In genomic region chr3:108031893-108032292, GRCh38 we compare ENCODE assay signal across 22 cellular contexts. TPM values are rescaled to one million over a fixed set of nuclear protein-coding genes. Genes with fewer than 3 reads are reported as not detected.
A peak's percentile ranks its signal among the peaks of the same experiment; 100 is the strongest.
DNase-seq lines count a peak whose midpoint lies in the region; ATAC-seq, FAIRE-seq and TF ChIP-seq lines count a peak whose summit lies in the region.
"Had no signal": no experiment of that assay in that cellular context is flagged by ENCODE, and none has a peak within 500 bp of the region (broad histone marks: within the 10 kb centered on the region; RNA-seq: fewer than 3 reads in every experiment).

No MANE protein-coding gene starts in this region.

- no peaks in the 10 kb centered on the region for H3K9me3 Mint-ChIP-seq in HFFc6
- H3K9me3 Mint-ChIP-seq in glutamatergic neuron (ENCODE audit: unreplicated experiment), result peaks cover under 1% of the 10 kb centered on the region
- H3K9me3 Mint-ChIP-seq in naive thymus-derived CD8-positive, alpha-beta T cell, result peaks cover 0 to 12% (median 1%) of the 10 kb centered on the region in 9 donors
- H3K9me3 Mint-ChIP-seq: memory B cell, natural killer cell had no signal

- in situ Hi-C loops in K562 (cut with MboI), result no loop called here

- WGBS in K562 (ENCODE audit: insufficient coverage, low coverage, missing lambda C conversion rate), result 5% methylated on average over 2 of the region's 2 CpGs

- H3K27ac Mint-ChIP-seq in HFFc6, result no peak overlapping the region
- H3K27ac Mint-ChIP-seq in glutamatergic neuron (ENCODE audit: unreplicated experiment), result no peak overlapping the region
- H3K27ac Mint-ChIP-seq in naive thymus-derived CD8-positive, alpha-beta T cell, result peak overlapping the region in 1 of 10 donors; percentile 22
- H3K27ac Mint-ChIP-seq: activated CD4-positive, alpha-beta memory T cell treated with anti-CD3 and anti-CD28 coated beads for 36 hours; activated naive CD4-positive, alpha-beta T cell treated with anti-CD3 and anti-CD28 coated beads, Interleukin-2, amount 10 ng/mL, durations not matched to agents 7 days and 5 days; H9; memory B cell had no signal

- no peak overlapping the region for H2AFZ ChIP-seq in K562 (ENCODE audit: low read depth, low read length)
- H2AFZ ChIP-seq: parathyroid adenoma had no signal

- no peaks in the 10 kb centered on the region for H3K27me3 ChIP-seq in K562 (ENCODE audit: control insufficient read depth in 2 of 2, insufficient read depth in 2 of 2, low read length in 2 of 2)
- H3K27me3 ChIP-seq: upper lobe of right lung had no signal

- TF ChIP-seq RAD21 in K562 (CRISPR knock-in tag; conservative IDR thresholded peaks at IDR 0.05 in 1 of 2, IDR thresholded peaks at IDR 0.05 in 1 of 2), result no peak

- H4K20me1 ChIP-seq in K562 (replicated peaks; ENCODE audit: control insufficient read depth, insufficient read depth, low read length), result no peaks in the 10 kb centered on the region

- no peak for ATAC-seq in K562
- ATAC-seq in naive thymus-derived CD8-positive, alpha-beta T cell, result no peak
- ATAC-seq: natural killer cell, upper lobe of right lung had no signal

- TF ChIP-seq CTCF in HFFc6 (IDR thresholded peaks at IDR 0.05) (no peak), K562 (IDR thresholded peaks at IDR 0.05 in 2 of 3, conservative IDR thresholded peaks at IDR 0.05 in 1 of 3; ENCODE audit: insufficient read depth in 2 of 3, low read depth in 1 of 3, low read length in 3 of 3) (no peak), glutamatergic neuron (IDR thresholded peaks at IDR 0.05; ENCODE audit: partially characterized antibody, unreplicated experiment) (no peak)

- DNase-seq in EL (peak; percentile 13), HFFc6 (peak; percentile 6), K562 (ENCODE audit: extremely low read depth in 1 of 4, low spot score in 3 of 4) (no peak), kidney tubule cell (ENCODE audit: low spot score) (peak; percentile 61), glutamatergic neuron (no peak), erythroblast (lab: John Stamatoyannopoulos, UW) (no peak), 8988T (no peak)
- DNase-seq in naive thymus-derived CD8-positive, alpha-beta T cell, result no peak
- DNase-seq: activated CD4-positive, alpha-beta memory T cell treated with anti-CD3 and anti-CD28 coated beads for 36 hours; activated naive CD4-positive, alpha-beta T cell treated with anti-CD3 and anti-CD28 coated beads, Interleukin-2, amount 10 ng/mL, durations not matched to agents 7 days and 5 days; GDM1; H9; KG1; kidney; natural killer cell; NCI-H2029; stimulated activated CD4-positive, alpha-beta T cell treated with anti-CD3 and anti-CD28 coated beads, Interleukin-4, amount 100 ng/mL, for 1 hour; upper lobe of right lung had no signal

- no peak overlapping the region for H3K9ac ChIP-seq in K562 (ENCODE audit: insufficient read depth in 1 of 2, low read depth in 2 of 2, low read length in 2 of 2)
- H3K9ac ChIP-seq: parathyroid adenoma had no signal

- H3K9me1 ChIP-seq in K562 (ENCODE audit: control insufficient read depth, insufficient read depth, low read length), result no peaks in the 10 kb centered on the region

- CTCF ChIA-PET in K562 (lab: Yijun Ruan, JAX; ENCODE audit: low intra/inter-chr PET ratio), result no interaction called here

- POLR2A ChIA-PET in K562 (lab: Yijun Ruan, JAX), result no interaction called here
- POLR2A ChIA-PET in naive thymus-derived CD8-positive, alpha-beta T cell (lab: Charles Lee), result interaction anchor here (0.5 to 0.7 kb wide), 2 partner anchors 87 to 337 kb away, joined by 3 to 8 read pairs; no protein-coding TSS in a partner anchor

- H3K4me3 Mint-ChIP-seq in HFFc6, result no peak overlapping the region
- H3K4me3 Mint-ChIP-seq in glutamatergic neuron (ENCODE audit: unreplicated experiment), result no peak overlapping the region
- H3K4me3 Mint-ChIP-seq in naive thymus-derived CD8-positive, alpha-beta T cell, result no peak overlapping the region
- H3K4me3 Mint-ChIP-seq: activated CD4-positive, alpha-beta memory T cell treated with anti-CD3 and anti-CD28 coated beads for 36 hours; activated naive CD4-positive, alpha-beta T cell treated with anti-CD3 and anti-CD28 coated beads, Interleukin-2, amount 10 ng/mL, durations not matched to agents 7 days and 5 days; H9; memory B cell; natural killer cell had no signal

- H3K27ac ChIP-seq in K562 (ENCODE audit: extremely low read depth, low read depth, low read length), result no peak overlapping the region
- H3K27ac ChIP-seq: HL-60, parathyroid adenoma, upper lobe of right lung had no signal

- TF ChIP-seq POLR2A in K562 (conservative IDR thresholded peaks at IDR 0.05) (no peak), erythroblast (IDR thresholded peaks at IDR 0.05; ENCODE audit: low read length) (no peak)

- H3K4me1 Mint-ChIP-seq in HFFc6 (ENCODE audit: low read depth) (peaks cover 17% of the 10 kb centered on the region), glutamatergic neuron (ENCODE audit: low read depth, unreplicated experiment) (no peaks in the 10 kb centered on the region)
- H3K4me1 Mint-ChIP-seq in naive thymus-derived CD8-positive, alpha-beta T cell, result peaks cover 11 to 17% (median 17%) of the 10 kb centered on the region in 4 donors

- H3K4me3 ChIP-seq in K562, result no peak overlapping the region
- H3K4me3 ChIP-seq: upper lobe of right lung had no signal

- no peak for TF ChIP-seq EP300 in K562 (IDR thresholded peaks at IDR 0.05; ENCODE audit: low read length)

- intact Hi-C loops in K562 (cut with micrococcal nuclease), result no loop called here

- no peaks in the 10 kb centered on the region for H3K9me3 ChIP-seq in K562 (replicated peaks; ENCODE audit: control insufficient read depth, insufficient read depth, low read depth, low read length)
- H3K9me3 ChIP-seq: upper lobe of right lung had no signal

- BruUV-seq in K562 (replicated peaks; lab: Mats Ljungman, UMichigan), result no TSS peak

- H3K27me3 Mint-ChIP-seq in HFFc6 (ENCODE audit: insufficient read depth), result peaks cover 2% of the 10 kb centered on the region; the same call in 1 of the 2 replicates
- peaks cover 4% of the 10 kb centered on the region for H3K27me3 Mint-ChIP-seq in glutamatergic neuron (ENCODE audit: unreplicated experiment)
- no peaks in the 10 kb centered on the region for H3K27me3 Mint-ChIP-seq in naive thymus-derived CD8-positive, alpha-beta T cell
- H3K27me3 Mint-ChIP-seq: activated CD4-positive, alpha-beta memory T cell treated with anti-CD3 and anti-CD28 coated beads for 36 hours; activated naive CD4-positive, alpha-beta T cell treated with anti-CD3 and anti-CD28 coated beads, Interleukin-2, amount 10 ng/mL, durations not matched to agents 7 days and 5 days; memory B cell had no signal

- H3K79me2 ChIP-seq in K562 (ENCODE audit: control insufficient read depth, insufficient read depth, low read length), result no peaks in the 10 kb centered on the region
- H3K79me2 ChIP-seq: parathyroid adenoma had no signal

- no peak overlapping the region for H3K4me2 ChIP-seq in K562 (ENCODE audit: insufficient read depth, low read length)

- H3K4me1 ChIP-seq in K562 (replicated peaks in 1 of 2; ENCODE audit: control insufficient read depth in 2 of 2, insufficient read depth in 2 of 2, low read length in 2 of 2), result no peaks in the 10 kb centered on the region
- H3K4me1 ChIP-seq: upper lobe of right lung had no signal

- no peak for FAIRE-seq in K562 (lab: Jason Lieb, UNC)
- FAIRE-seq: astrocyte, kidney had no signal

- H3K36me3 Mint-ChIP-seq in HFFc6 (ENCODE audit: low read depth) (no peaks in the 10 kb centered on the region), glutamatergic neuron (ENCODE audit: unreplicated experiment) (peaks cover 5% of the 10 kb centered on the region)
- peaks cover 9 to 40% (median 34%) of the 10 kb centered on the region in 3 donors for H3K36me3 Mint-ChIP-seq in naive thymus-derived CD8-positive, alpha-beta T cell
- H3K36me3 Mint-ChIP-seq: natural killer cell had no signal

- no peaks in the 10 kb centered on the region for H3K36me3 ChIP-seq in K562 (ENCODE audit: control insufficient read depth, insufficient read depth, low read length)
- H3K36me3 ChIP-seq: upper lobe of right lung had no signal

TF ChIP-seq in K562, 482 proteins besides CTCF, POLR2A, EP300 and RAD21 (continues in another document):
- peak; percentile 78 for TF ChIP-seq TFE3 (CRISPR knock-in tag; IDR thresholded peaks at IDR 0.05)

RNA-seq across cellular contexts. Expression of gene CD47, which starts 58.9 kb away (rescaled TPM):
- total RNA-seq in HFFc6 (2021; fragmentation: NEBNext Ultra II Directional; extraction: Animal tissue kit (Norgen Biotek cat#: 25700)), result 10 to 100 TPM; 68.3 to 89.5 (median 77.1) TPM
- 23.7 and 67.2 TPM in 2 replicates for total RNA-seq in K562 (2011; cell fraction: chromatin; rRNA removed; ENCODE audit: low replicate concordance)
- total RNA-seq in K562 (2011; cell fraction: nucleolus; rRNA removed), result 12.6 and 14.2 TPM in 2 replicates
- total RNA-seq in K562 (2011; cell fraction: nucleoplasm; rRNA removed), result 44.8 and 62.4 TPM in 2 replicates
- total RNA-seq in K562 (2014; rRNA removed) (21.3 and 24.3 TPM in 2 replicates), K562 (2014; rRNA removed; fragmentation: Illumina TruSeq; extraction: Trizol) (54.4 and 64.0 TPM in 2 replicates), K562 (2015; rRNA removed; fragmentation: Illumina TruSeq; extraction: Trizol) (38.5 and 41.5 TPM in 2 replicates), K562 (2021) (36.2 and 36.3 TPM in 2 replicates), glutamatergic neuron (ENCODE audit: unreplicated experiment) (507 TPM)
- polyA plus RNA-seq in K562 (2011; rRNA removed) (27.5 and 62.6 TPM in 2 replicates), K562 (2014; fragmentation: Illumina TruSeq; extraction: Trizol) (36.3 and 38.1 TPM in 2 replicates), K562 (2014; fragmentation: Nextera tagmentation; extraction: Ambion mirVana) (10 to 100 TPM; 10.2 to 14.9 TPM), K562 (2014; rRNA removed) (29.8 and 38.7 TPM in 2 replicates)
- polyA plus RNA-seq in K562 (2011; cell fraction: cytosol; rRNA removed), result 15.3 and 38.6 TPM in 2 replicates
- 22.4 and 32.0 TPM in 2 replicates for polyA plus RNA-seq in K562 (2011; cell fraction: nucleus; rRNA removed)
- polyA plus RNA-seq in K562 (2012), result 42.9 and 74.0 TPM in 2 replicates
- polyA minus RNA-seq in K562 (2011; rRNA and poly(A)+ RNA removed), result 28.5 and 46.2 TPM in 2 replicates
- polyA minus RNA-seq in K562 (2011; cell fraction: cytosol; rRNA and poly(A)+ RNA removed), result 8.7 and 22.3 TPM in 2 replicates
- 19.5 and 38.5 TPM in 2 replicates for polyA minus RNA-seq in K562 (2011; cell fraction: nucleus; rRNA and poly(A)+ RNA removed)
- total RNA-seq in naive thymus-derived CD8-positive, alpha-beta T cell, result 100 to 1,000 TPM; 187 to 192 TPM
- 100 to 1,000 TPM; 127 to 164 (median 135) TPM for polyA plus RNA-seq in naive thymus-derived CD8-positive, alpha-beta T cell

Comparison
In these comparisons a context has a peak if more than half of its experiments do, and no peak if none do; other contexts are left out.
1. DNase-seq: peak in EL (single experiment), HFFc6 (single experiment) and kidney tubule cell (single experiment); none in K562 (0 of 4), glutamatergic neuron (single experiment), erythroblast (0 of 2), naive thymus-derived CD8-positive, alpha-beta T cell (0 of 10) and 8988T (single experiment).